ENCODE assay signal across 18 cellular contexts in the genomic region with DNA sequence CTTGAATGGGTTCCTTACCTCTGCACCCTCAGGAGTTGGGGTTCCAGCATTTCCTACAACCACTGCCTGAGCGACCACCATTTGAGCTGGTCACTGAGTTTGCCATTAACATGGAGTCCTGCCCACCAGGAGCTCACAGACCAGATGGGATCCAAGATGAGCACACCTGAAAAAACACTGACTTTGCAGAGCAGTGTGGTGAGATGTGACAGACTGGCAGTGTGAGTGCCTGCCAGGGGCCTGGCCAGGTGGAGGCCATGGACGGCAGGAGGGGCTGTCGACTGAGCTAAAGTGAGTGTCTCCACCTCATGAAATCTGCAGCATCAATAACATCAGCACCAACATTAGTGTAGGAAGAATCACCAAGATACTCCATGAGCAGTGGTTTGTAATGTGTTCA. TPM values are rescaled to one million over a fixed set of nuclear protein-coding genes. Genes with fewer than 3 reads are reported as not detected.
DNase-seq lines count a peak whose midpoint lies in the region; ATAC-seq lines count a peak whose summit lies in the region.
"Had no signal": no experiment of that assay in that cellular context is flagged by ENCODE, and none has a peak within 500 bp of the region (broad histone marks: within the 10 kb centered on the region; RNA-seq: fewer than 3 reads in every experiment).

No MANE protein-coding gene starts in this region.

- in situ Hi-C loops in G401 (cut with HindIII; ENCODE audit: low sequenced_read_pairs) = no loop called here

- DNase-seq in G401 (ENCODE audit: low spot score) = peak; percentile 64
- peak; percentile 62 for DNase-seq in cerebellar cortex (ENCODE audit: low spot score)
- DNase-seq in CD1c-positive myeloid dendritic cell (ENCODE audit: extremely low spot score) = no peak
- DNase-seq in RKO (ENCODE audit: low spot score) = no peak
- DNase-seq in DMS53 treated with DMSO at 0.1 percent for 48 hours (lab: John Stamatoyannopoulos, UW; ENCODE audit: unreplicated experiment) = no peak
- DNase-seq: ACHN; CD4-positive, alpha-beta T cell; DMS53; HCEC 1CT had no signal

- H3K9ac ChIP-seq in HUES6 (ENCODE audit: low read length) (peak overlapping the region; percentile 55), iPS-20b (ENCODE audit: low read depth, low read length) (no peak overlapping the region)
- H3K9ac ChIP-seq: BLaER1 treated with 17β-estradiol and CSF1 and Interleukin-3, amounts not matched to agents 10 nM and 100 nM; KMS-11 had no signal

- H3K27ac ChIP-seq in HUES6 (ENCODE audit: low read depth, low read length) (peak overlapping the region; percentile 60; the same call in 1 of the 2 replicates), iPS-20b (ENCODE audit: low read length) (no peak overlapping the region)
- H3K27ac ChIP-seq: BLaER1 treated with 17β-estradiol and CSF1 and Interleukin-3, amounts not matched to agents 10 nM and 100 nM; HL-60; KMS-11 had no signal

- ATAC-seq in GM18873 (IDR thresholded peaks at IDR 0.05; ENCODE audit: low FRiP score, unreplicated experiment) = no peak
- ATAC-seq: GM12878 had no signal

- no peak overlapping the region; the same call in 1 of the 2 replicates for H3K4me3 ChIP-seq in HUES6 (ENCODE audit: low read depth, low read length)
- H3K4me3 ChIP-seq in iPS-20b (ENCODE audit: low read length) = peak overlapping the region; percentile 13; the same call in 1 of the 2 replicates
- H3K4me3 ChIP-seq: BLaER1 treated with 17β-estradiol and CSF1 and Interleukin-3, amounts not matched to agents 10 nM and 100 nM; GM12878 had no signal

- no peaks in the 10 kb centered on the region for H3K27me3 ChIP-seq in HUES6 (ENCODE audit: control insufficient read depth, insufficient read depth, low read length)
- H3K27me3 ChIP-seq in iPS-20b (ENCODE audit: insufficient read depth, low read length) = peaks cover 11% of the 10 kb centered on the region; the same call in 1 of the 2 replicates

- peaks cover 57% of the 10 kb centered on the region for H3K4me1 ChIP-seq in HUES6 (ENCODE audit: control insufficient read depth, insufficient read depth, low read length)
- H3K4me1 ChIP-seq in iPS-20b (ENCODE audit: insufficient read depth, low read length) = peaks cover 22% of the 10 kb centered on the region

- H3K36me3 ChIP-seq in HUES6 (ENCODE audit: control insufficient read depth, insufficient read depth, low read length) = no peaks in the 10 kb centered on the region
- H3K36me3 ChIP-seq in iPS-20b (ENCODE audit: insufficient read depth, low read depth, low read length) = no peaks in the 10 kb centered on the region
- H3K36me3 ChIP-seq: BLaER1 treated with 17β-estradiol and CSF1 and Interleukin-3, amounts not matched to agents 10 nM and 100 nM had no signal

- H3K9me3 ChIP-seq in HUES6 (ENCODE audit: control insufficient read depth, insufficient read depth, low read depth, low read length) (no peaks in the 10 kb centered on the region), iPS-20b (ENCODE audit: insufficient read depth, low read depth, low read length) (no peaks in the 10 kb centered on the region)
- H3K9me3 ChIP-seq: BLaER1 treated with 17β-estradiol and CSF1 and Interleukin-3, amounts not matched to agents 10 nM and 100 nM had no signal

RNA-seq across cellular contexts. Expression of a gene that starts 12.3 kb away (rescaled TPM):
- total RNA-seq in G401 (2014; rRNA removed; shearing (Covaris generic)) = not detected in 2 replicates
- total RNA-seq: A172; CD4-positive, alpha-beta T cell; H4 had no signal

RNA-seq across cellular contexts. Expression of a gene that starts 24.6 kb away (rescaled TPM):
- 19.4 and 21.3 TPM in 2 replicates for total RNA-seq in G401 (2014; rRNA removed; shearing (Covaris generic))

Comparison
In these comparisons a context has a peak if more than half of its experiments do, and no peak if none do; other contexts are left out.
1. DNase-seq: peak in G401 (single experiment) and cerebellar cortex (single experiment); none in CD1c-positive myeloid dendritic cell (single experiment), RKO (single experiment) and DMS53 treated with DMSO at 0.1 percent for 48 hours (single experiment).